Comparison of ENCODE assay signal across 17 cellular contexts in genomic region chr5:132774406-132774805, GRCh38. TPM values are rescaled to one million over a fixed set of nuclear protein-coding genes. Genes with fewer than 3 reads are reported as not detected.
DNase-seq lines count a peak whose midpoint lies in the region; ATAC-seq and TF ChIP-seq lines count a peak whose summit lies in the region.
"Had no signal": no experiment of that assay in that cellular context is flagged by ENCODE, and none has a peak within 500 bp of the region (broad histone marks: within the 10 kb centered on the region; RNA-seq: fewer than 3 reads in every experiment).

No MANE protein-coding gene starts in this region.

- TF ChIP-seq EP300 in suprapubic skin (IDR thresholded peaks at IDR 0.05) = no peak

- H3K27me3 ChIP-seq in fibroblast of lung (ENCODE audit: control insufficient read depth, insufficient read depth, low read length) (no peaks in the 10 kb centered on the region), suprapubic skin (no peaks in the 10 kb centered on the region)
- H3K27me3 ChIP-seq: testis had no signal

- no peak overlapping the region for H2AFZ ChIP-seq in fibroblast of lung (ENCODE audit: low read length)

- peak overlapping the region; percentile 35 for H3K4me2 ChIP-seq in fibroblast of lung (ENCODE audit: extremely low read depth, insufficient read depth, low read length)

- H3K4me1 Mint-ChIP-seq in effector memory CD8-positive, alpha-beta T cell (ENCODE audit: low read depth in 2 of 2) = peaks cover 19 to 34% of the 10 kb centered on the region in 2 donors

- DNase-seq in activated effector memory CD4-positive, alpha-beta T cell treated with anti-CD3 and anti-CD28 coated beads, Interleukin-2, amount 50 U/mL, for 16 hours = peak; percentile 21
- no peak for DNase-seq in activated effector memory CD4-positive, alpha-beta T cell treated with Interleukin-2 at 50 U/mL for 16 hours
- no peak for DNase-seq in fibroblast of lung (ENCODE audit: low read depth in 2 of 2)
- no peak for DNase-seq in suprapubic skin (ENCODE audit: low spot score in 2 of 2)
- no peak for DNase-seq in effector memory CD8-positive, alpha-beta T cell
- DNase-seq: activated CD4-positive, CD25-positive, alpha-beta regulatory T cell treated with anti-CD3 and anti-CD28 coated beads, Interleukin-2, amount 50 U/mL, for 72 hours; activated CD8-positive, alpha-beta memory T cell treated with anti-CD3 and anti-CD28 coated beads, Interleukin-2, amount 50 U/mL, for 4 hours; NCI-H1436 treated with DMSO at 0.1 percent for 48 hours; T-helper 1 cell; testis had no signal

- H3K79me2 ChIP-seq in fibroblast of lung (ENCODE audit: control insufficient read depth, insufficient read depth, low read length) = peaks cover 49% of the 10 kb centered on the region

- H3K4me3 Mint-ChIP-seq in effector memory CD8-positive, alpha-beta T cell = no peak overlapping the region
- H3K4me3 Mint-ChIP-seq: CD14-positive monocyte, memory B cell had no signal

- WGBS in suprapubic skin = 47% methylated on average over 3 of the region's 3 CpGs

- H3K36me3 Mint-ChIP-seq in effector memory CD8-positive, alpha-beta T cell (ENCODE audit: insufficient read depth) = peaks cover 3% of the 10 kb centered on the region
- H3K36me3 Mint-ChIP-seq: memory B cell had no signal

- H3K27ac Mint-ChIP-seq in effector memory CD8-positive, alpha-beta T cell = no peak overlapping the region
- H3K27ac Mint-ChIP-seq: memory B cell had no signal

- no peaks in the 10 kb centered on the region for H3K9me3 Mint-ChIP-seq in effector memory CD8-positive, alpha-beta T cell
- H3K9me3 Mint-ChIP-seq: memory B cell had no signal

- H3K9ac ChIP-seq in fibroblast of lung (ENCODE audit: insufficient read depth, low read length) = no peak overlapping the region

- no peaks in the 10 kb centered on the region for H4K20me1 ChIP-seq in fibroblast of lung (ENCODE audit: control insufficient read depth, extremely low read depth, insufficient read depth, low read length)

- peaks cover 23% of the 10 kb centered on the region for H3K4me1 ChIP-seq in fibroblast of lung (ENCODE audit: control insufficient read depth, extremely low read depth, insufficient read depth, low read length)
- H3K4me1 ChIP-seq in suprapubic skin = peaks cover 77% of the 10 kb centered on the region

- no peak for TF ChIP-seq POLR2A in suprapubic skin (IDR thresholded peaks at IDR 0.05)

- H3K27me3 Mint-ChIP-seq in effector memory CD8-positive, alpha-beta T cell = no peaks in the 10 kb centered on the region

- peak overlapping the region in 1 of 4 experiments; percentile 78 for H3K4me3 ChIP-seq in fibroblast of lung (replicated peaks in 1 of 4; ENCODE audit: control extremely low read depth in 1 of 4, insufficient read depth in 1 of 4, low read depth in 3 of 4, low read length in 4 of 4)
- peak overlapping the region; percentile 89 for H3K4me3 ChIP-seq in suprapubic skin
- H3K4me3 ChIP-seq: GM12878, testis had no signal

- H3K27ac ChIP-seq in fibroblast of lung (ENCODE audit: insufficient read depth, low read length) = no peak overlapping the region
- peak overlapping the region; percentile 24 for H3K27ac ChIP-seq in suprapubic skin
- H3K27ac ChIP-seq: 22Rv1, testis had no signal

- H3K36me3 ChIP-seq in fibroblast of lung (ENCODE audit: control insufficient read depth, insufficient read depth, low read length) (no peaks in the 10 kb centered on the region), suprapubic skin (no peaks in the 10 kb centered on the region)

- no peak for ATAC-seq in effector memory CD8-positive, alpha-beta T cell (replicated peaks)
- no peak for ATAC-seq in HG03342 (IDR thresholded peaks at IDR 0.05; ENCODE audit: unreplicated experiment)
- ATAC-seq: GM12878 had no signal

- TF ChIP-seq CTCF in fibroblast of lung (conservative IDR thresholded peaks at IDR 0.05 in 1 of 2, IDR thresholded peaks at IDR 0.05 in 1 of 2; ENCODE audit: low read depth in 1 of 2, low read length in 2 of 2) = no peak
- no peak for TF ChIP-seq CTCF in suprapubic skin (IDR thresholded peaks at IDR 0.05)

- no peaks in the 10 kb centered on the region for H3K9me3 ChIP-seq in fibroblast of lung (ENCODE audit: control insufficient read depth, insufficient read depth, low read depth, low read length)
- no peaks in the 10 kb centered on the region for H3K9me3 ChIP-seq in suprapubic skin
- H3K9me3 ChIP-seq: testis had no signal

RNA-seq across cellular contexts. Expression of gene SEPTIN8, which starts 2.6 kb away (rescaled TPM):
- total RNA-seq in fibroblast of lung = 50.3 and 64.2 TPM in 2 replicates
- 62.1 and 71.1 TPM in 2 replicates for polyA plus RNA-seq in fibroblast of lung
- 46.2 and 52.5 TPM in 2 replicates for polyA plus RNA-seq in fibroblast of lung (2012)
- 38.9 and 78.1 TPM in 2 replicates for polyA minus RNA-seq in fibroblast of lung (ENCODE audit: low replicate concordance)
- total RNA-seq in suprapubic skin = 10 to 100 TPM; 75.9 to 85.0 (median 80.8) TPM

RNA-seq across cellular contexts. Expression of gene CCNI2, which starts 27.2 kb away (rescaled TPM):
- total RNA-seq in fibroblast of lung (under 0.01 TPM in 1 of 2 replicates, not detected in the other), suprapubic skin (not detected)
- polyA plus RNA-seq in fibroblast of lung = not detected in 2 replicates
- polyA plus RNA-seq in fibroblast of lung (2012) = 0.89 and 0.99 TPM in 2 replicates
- polyA minus RNA-seq in fibroblast of lung (ENCODE audit: low replicate concordance) = not detected in 2 replicates
- total RNA-seq: osteocyte had no signal

RNA-seq across cellular contexts. Expression of gene KIF3A, which starts 37.1 kb away (rescaled TPM):
- total RNA-seq in fibroblast of lung (10.5 and 11.2 TPM in 2 replicates), suprapubic skin (10 to 100 TPM in 1 of 4 donors, 1 to 10 TPM in 3; 2.6 to 15.0 (median 6.3) TPM)
- 7.3 and 8.8 TPM in 2 replicates for polyA plus RNA-seq in fibroblast of lung
- polyA plus RNA-seq in fibroblast of lung (2012) = 5.8 and 6.3 TPM in 2 replicates
- 1.1 and 1.3 TPM in 2 replicates for polyA minus RNA-seq in fibroblast of lung (ENCODE audit: low replicate concordance)

RNA-seq across cellular contexts. Expression of gene SOWAHA, which starts 38.7 kb away (rescaled TPM):
- 0.17 and 0.26 TPM in 2 replicates for total RNA-seq in fibroblast of lung
- polyA plus RNA-seq in fibroblast of lung = 0.02 and 0.03 TPM in 2 replicates
- polyA plus RNA-seq in fibroblast of lung (2012) = not detected in 2 replicates
- polyA minus RNA-seq in fibroblast of lung (ENCODE audit: low replicate concordance) = not detected in 2 replicates
- total RNA-seq in suprapubic skin = under 1 TPM in 3 of 4 donors, not detected in 1; 0.23 to 0.93 (median 0.48) TPM
- total RNA-seq: Daoy, osteocyte had no signal
- polyA plus RNA-seq: CD14-positive monocyte had no signal

RNA-seq across cellular contexts. Expression of gene SHROOM1, which starts 56.0 kb away (rescaled TPM):
- 4.1 and 6.1 TPM in 2 replicates for total RNA-seq in fibroblast of lung
- 2.9 and 6.2 TPM in 2 replicates for polyA plus RNA-seq in fibroblast of lung
- polyA plus RNA-seq in fibroblast of lung (2012) = 5.4 and 6.7 TPM in 2 replicates
- polyA minus RNA-seq in fibroblast of lung (ENCODE audit: low replicate concordance) = 4.2 and 6.3 TPM in 2 replicates
- total RNA-seq in suprapubic skin = 1 to 10 TPM in 3 of 4 donors, under 1 TPM in 1; 0.76 to 2.8 (median 2.3) TPM
